Comparison of ENCODE assay signal across 19 cellular contexts in genomic region chr10:3213174-3213573, GRCh38.
"Had no signal": no experiment of that assay in that cellular context is flagged by ENCODE, and none has a peak within 500 bp of the region (broad histone marks: within the 10 kb centered on the region; RNA-seq: fewer than 3 reads in every experiment).

No MANE protein-coding gene starts in this region.

- H3K36me3 ChIP-seq: adrenal gland, pancreas, tibial artery had no signal

- H3K27me3 ChIP-seq: foreskin keratinocyte, pancreas, tibial artery had no signal

- H3K9ac ChIP-seq: SK-N-SH had no signal

- H3K4me3 Mint-ChIP-seq: activated CD8-positive, alpha-beta T cell treated with anti-CD3 and anti-CD28 coated beads for 36 hours; activated naive CD4-positive, alpha-beta T cell treated with anti-CD3 and anti-CD28 coated beads, Interleukin-2, amount 50 U/mL, for 24 hours; activated T-cell treated with anti-CD3 and anti-CD28 coated beads, Interleukin-2, amount 50 U/mL, for 4 hours; stimulated activated naive B cell treated with anti-CD40 and anti-IgM and Interleukin-4, amounts not matched to agents 10 μg/mL and 1 μg/mL and 100 μg/mL, for 72 hours had no signal

- ATAC-seq: activated CD8-positive, alpha-beta T cell treated with anti-CD3 and anti-CD28 coated beads for 36 hours; activated T-cell treated with anti-CD3 and anti-CD28 coated beads, Interleukin-2, amount 50 U/mL, for 4 hours; esophagus mucosa; foreskin keratinocyte; pancreas; stimulated activated naive B cell treated with anti-CD40 and anti-IgM and Interleukin-4, amounts not matched to agents 10 μg/mL and 1 μg/mL and 100 μg/mL, for 72 hours had no signal

- H3K36me3 Mint-ChIP-seq: activated naive CD4-positive, alpha-beta T cell treated with anti-CD3 and anti-CD28 coated beads, Interleukin-2, amount 50 U/mL, for 24 hours had no signal

- H3K9me3 ChIP-seq: adrenal gland, pancreas, SK-N-SH, tibial artery had no signal

- H3K9me3 Mint-ChIP-seq: activated CD8-positive, alpha-beta T cell treated with anti-CD3 and anti-CD28 coated beads for 36 hours; activated naive CD4-positive, alpha-beta T cell treated with anti-CD3 and anti-CD28 coated beads, Interleukin-2, amount 50 U/mL, for 24 hours; activated T-cell treated with anti-CD3 and anti-CD28 coated beads, Interleukin-2, amount 50 U/mL, for 4 hours had no signal

- DNase-seq: activated CD8-positive, alpha-beta T cell treated with anti-CD3 and anti-CD28 coated beads for 36 hours; activated effector memory CD4-positive, alpha-beta T cell treated with Interleukin-2 at 50 U/mL for 16 hours; activated T-cell treated with anti-CD3 and anti-CD28 coated beads, Interleukin-2, amount 50 U/mL, for 4 hours; adrenal gland; foreskin keratinocyte; glutamatergic neuron; hypothalamus; pancreas; SK-N-SH; stimulated activated CD4-positive, alpha-beta T cell treated with anti-CD3 and anti-CD28 coated beads, Interleukin-15, amount 100 ng/mL, for 24 hours; stimulated activated CD4-positive, alpha-beta T cell treated with anti-CD3 and anti-CD28 coated beads, Interleukin-4, amount 100 ng/mL, for 1 hour; stimulated activated naive B cell treated with anti-CD40 and anti-IgM and Interleukin-4, amounts not matched to agents 10 μg/mL and 1 μg/mL and 100 μg/mL, for 72 hours; T-helper 1 cell; tibial artery had no signal

- H3K27ac ChIP-seq: adrenal gland, coronary artery, foreskin keratinocyte, pancreas, skin epidermis, tibial artery, VCaP had no signal

- H3K4me1 Mint-ChIP-seq: activated naive CD4-positive, alpha-beta T cell treated with anti-CD3 and anti-CD28 coated beads, Interleukin-2, amount 50 U/mL, for 24 hours had no signal

- FAIRE-seq: pancreas had no signal

- H3K4me1 ChIP-seq: adrenal gland, pancreas, tibial artery had no signal

- H3K27ac Mint-ChIP-seq: activated CD8-positive, alpha-beta T cell treated with anti-CD3 and anti-CD28 coated beads for 36 hours; activated naive CD4-positive, alpha-beta T cell treated with anti-CD3 and anti-CD28 coated beads, Interleukin-2, amount 50 U/mL, for 24 hours; stimulated activated naive B cell treated with anti-CD40 and anti-IgM and Interleukin-4, amounts not matched to agents 10 μg/mL and 1 μg/mL and 100 μg/mL, for 72 hours had no signal

- H3K4me2 ChIP-seq: SK-N-SH had no signal

- H3K4me3 ChIP-seq: adrenal gland, coronary artery, pancreas, skin epidermis, tibial artery had no signal
